ENCODE assay signal across 1 cellular context in the genomic region with DNA sequence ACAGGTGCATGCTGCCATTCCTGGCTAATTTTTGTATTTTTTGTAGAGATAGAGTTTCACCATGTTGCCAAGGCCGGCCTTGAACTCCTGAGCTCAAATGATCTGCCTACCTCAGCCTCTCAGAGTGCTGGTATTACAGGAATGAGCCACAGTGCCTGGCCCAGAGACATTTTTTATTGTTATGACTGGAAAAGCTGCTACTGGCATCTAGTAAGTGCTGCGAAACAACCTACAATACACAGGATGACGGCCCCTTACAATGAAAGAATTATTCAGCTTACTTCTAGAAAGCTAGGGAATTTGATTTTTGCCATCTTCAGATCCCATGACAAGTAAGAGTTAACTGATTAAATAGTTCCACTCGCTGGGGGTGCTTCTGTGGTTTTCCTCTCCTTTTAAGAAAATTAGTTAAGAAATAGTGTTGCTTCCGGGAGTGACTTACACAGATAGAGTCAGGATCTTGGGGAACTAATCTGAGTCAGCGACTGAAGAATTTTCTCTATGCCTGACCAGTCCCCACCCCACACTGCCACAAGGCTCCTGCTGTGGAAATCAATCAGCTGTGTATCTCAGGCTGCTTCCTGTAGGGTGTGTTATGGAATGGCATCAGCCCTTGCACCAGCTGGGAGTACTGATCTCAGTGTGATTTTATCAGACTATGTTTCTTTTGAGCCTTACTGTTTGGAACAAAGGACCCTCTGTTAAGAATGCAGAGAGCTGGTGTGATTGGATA.
TF ChIP-seq lines count a peak whose summit lies in the region.

No MANE protein-coding gene starts in this region.

TF ChIP-seq in K562, 482 proteins besides CTCF, POLR2A, EP300 and RAD21 (continued from another document and continues in another):
- TF ChIP-seq, protein P1, sequence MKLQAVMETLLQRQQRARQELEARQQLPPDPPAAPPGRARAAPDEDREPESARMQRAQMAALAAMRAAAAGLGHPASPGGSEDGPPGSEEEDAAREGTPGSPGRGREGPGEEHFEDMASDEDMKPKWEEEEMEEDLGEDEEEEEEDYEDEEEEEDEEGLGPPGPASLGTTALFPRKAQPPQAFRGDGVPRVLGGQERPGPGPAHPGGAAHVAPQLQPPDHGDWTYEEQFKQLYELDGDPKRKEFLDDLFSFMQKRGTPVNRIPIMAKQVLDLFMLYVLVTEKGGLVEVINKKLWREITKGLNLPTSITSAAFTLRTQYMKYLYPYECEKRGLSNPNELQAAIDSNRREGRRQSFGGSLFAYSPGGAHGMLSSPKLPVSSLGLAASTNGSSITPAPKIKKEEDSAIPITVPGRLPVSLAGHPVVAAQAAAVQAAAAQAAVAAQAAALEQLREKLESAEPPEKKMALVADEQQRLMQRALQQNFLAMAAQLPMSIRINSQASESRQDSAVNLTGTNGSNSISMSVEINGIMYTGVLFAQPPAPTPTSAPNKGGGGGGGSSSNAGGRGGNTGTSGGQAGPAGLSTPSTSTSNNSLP (IDR thresholded peaks at IDR 0.05; ENCODE audit: borderline replicate concordance, low read depth, low read length), result peak; percentile 78; the same call in 1 of the 2 replicates
- TF ChIP-seq HDAC2 (IDR thresholded peaks at IDR 0.05) (peak; percentile 58; the same call in 1 of the 2 replicates), NBN (IDR thresholded peaks at IDR 0.05; ENCODE audit: low read depth) (peak; percentile 26; the same call in 1 of the 2 replicates), MBD2 (IDR thresholded peaks at IDR 0.05; ENCODE audit: borderline replicate concordance, low read depth) (peak; percentile 69; the same call in 1 of the 2 replicates), NFE2 (IDR thresholded peaks at IDR 0.05; ENCODE audit: low read depth) (peak; percentile 32; the same call in 1 of the 2 replicates), CREB1 (IDR thresholded peaks at IDR 0.05) (no peak), CREB1 (CRISPR knock-in tag; IDR thresholded peaks at IDR 0.05) (peak; percentile 23; the same call in 1 of the 2 replicates), ARID1B (IDR thresholded peaks at IDR 0.05) (peak; percentile 89), ZNF24 (IDR thresholded peaks at IDR 0.05) (peak; percentile 39; the same call in 1 of the 2 replicates), XRCC4 (IDR thresholded peaks at IDR 0.05; ENCODE audit: extremely low read depth, insufficient read depth, insufficient read length) (no peak), CXXC5 (CRISPR knock-in tag; IDR thresholded peaks at IDR 0.05) (peak; percentile 33), ESRRB (CRISPR knock-in tag; IDR thresholded peaks at IDR 0.05; ENCODE audit: borderline replicate concordance) (no peak), NFRKB (IDR thresholded peaks at IDR 0.05; ENCODE audit: low read depth) (no peak), TEAD4 (IDR thresholded peaks at IDR 0.05; ENCODE audit: low read length) (peak; percentile 84), TEAD4 (CRISPR knock-in tag; IDR thresholded peaks at IDR 0.05; ENCODE audit: borderline replicate concordance) (no peak), EP400 (IDR thresholded peaks at IDR 0.05) (peak; percentile 34), TAL1 (IDR thresholded peaks at IDR 0.05) (peak; percentile 70), GTF2E2 (tag; IDR thresholded peaks at IDR 0.05) (0 out of 2 replicates have a peak, but pooled peaks have one; percentile 19), SMARCA4 (IDR thresholded peaks at IDR 0.05) (peak; percentile 86), SMAD3 (CRISPR knock-in tag; conservative IDR thresholded peaks at IDR 0.05) (0 out of 2 replicates have a peak, but pooled peaks have one; percentile 45), ETV5 (CRISPR knock-in tag; IDR thresholded peaks at IDR 0.05; ENCODE audit: low read depth) (peak; percentile 95), KDM2B (CRISPR knock-in tag; IDR thresholded peaks at IDR 0.05) (no peak), CREM (IDR thresholded peaks at IDR 0.05; ENCODE audit: low read depth) (peak; percentile 47; the same call in 1 of the 2 replicates), TAF7 (tag; IDR thresholded peaks at IDR 0.05) (no peak), DIDO1 (tag; IDR thresholded peaks at IDR 0.05; ENCODE audit: low read depth) (0 out of 2 replicates have a peak, but pooled peaks have one; percentile 18), ZEB2 (IDR thresholded peaks at IDR 0.05) (0 out of 2 replicates have a peak, but pooled peaks have one; percentile 28), MCM5 (IDR thresholded peaks at IDR 0.05; ENCODE audit: low read depth) (no peak), MYC (IDR thresholded peaks at IDR 0.05; ENCODE audit: low read depth, low read length) (peak; percentile 72), MYC (CRISPR knock-in tag; IDR thresholded peaks at IDR 0.05; ENCODE audit: borderline replicate concordance, low read depth) (no peak), CBFA2T2 (conservative IDR thresholded peaks at IDR 0.05) (peak; percentile 73), GATAD2B (IDR thresholded peaks at IDR 0.05; ENCODE audit: borderline replicate concordance) (0 out of 2 replicates have a peak, but pooled peaks have one; percentile 26), L3MBTL2 (IDR thresholded peaks at IDR 0.05) (peak; percentile 58; the same call in 1 of the 2 replicates)
- TF ChIP-seq, protein P2, sequence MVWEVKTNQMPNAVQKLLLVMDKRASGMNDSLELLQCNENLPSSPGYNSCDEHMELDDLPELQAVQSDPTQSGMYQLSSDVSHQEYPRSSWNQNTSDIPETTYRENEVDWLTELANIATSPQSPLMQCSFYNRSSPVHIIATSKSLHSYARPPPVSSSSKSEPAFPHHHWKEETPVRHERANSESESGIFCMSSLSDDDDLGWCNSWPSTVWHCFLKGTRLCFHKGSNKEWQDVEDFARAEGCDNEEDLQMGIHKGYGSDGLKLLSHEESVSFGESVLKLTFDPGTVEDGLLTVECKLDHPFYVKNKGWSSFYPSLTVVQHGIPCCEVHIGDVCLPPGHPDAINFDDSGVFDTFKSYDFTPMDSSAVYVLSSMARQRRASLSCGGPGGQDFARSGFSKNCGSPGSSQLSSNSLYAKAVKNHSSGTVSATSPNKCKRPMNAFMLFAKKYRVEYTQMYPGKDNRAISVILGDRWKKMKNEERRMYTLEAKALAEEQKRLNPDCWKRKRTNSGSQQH (CRISPR knock-in tag; IDR thresholded peaks at IDR 0.05), result 0 out of 2 replicates have a peak, but pooled peaks have one; percentile 30
- TF ChIP-seq, protein P3, sequence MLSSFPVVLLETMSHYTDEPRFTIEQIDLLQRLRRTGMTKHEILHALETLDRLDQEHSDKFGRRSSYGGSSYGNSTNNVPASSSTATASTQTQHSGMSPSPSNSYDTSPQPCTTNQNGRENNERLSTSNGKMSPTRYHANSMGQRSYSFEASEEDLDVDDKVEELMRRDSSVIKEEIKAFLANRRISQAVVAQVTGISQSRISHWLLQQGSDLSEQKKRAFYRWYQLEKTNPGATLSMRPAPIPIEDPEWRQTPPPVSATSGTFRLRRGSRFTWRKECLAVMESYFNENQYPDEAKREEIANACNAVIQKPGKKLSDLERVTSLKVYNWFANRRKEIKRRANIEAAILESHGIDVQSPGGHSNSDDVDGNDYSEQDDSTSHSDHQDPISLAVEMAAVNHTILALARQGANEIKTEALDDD (IDR thresholded peaks at IDR 0.05), result peak; percentile 99
- TF ChIP-seq, protein P4, sequence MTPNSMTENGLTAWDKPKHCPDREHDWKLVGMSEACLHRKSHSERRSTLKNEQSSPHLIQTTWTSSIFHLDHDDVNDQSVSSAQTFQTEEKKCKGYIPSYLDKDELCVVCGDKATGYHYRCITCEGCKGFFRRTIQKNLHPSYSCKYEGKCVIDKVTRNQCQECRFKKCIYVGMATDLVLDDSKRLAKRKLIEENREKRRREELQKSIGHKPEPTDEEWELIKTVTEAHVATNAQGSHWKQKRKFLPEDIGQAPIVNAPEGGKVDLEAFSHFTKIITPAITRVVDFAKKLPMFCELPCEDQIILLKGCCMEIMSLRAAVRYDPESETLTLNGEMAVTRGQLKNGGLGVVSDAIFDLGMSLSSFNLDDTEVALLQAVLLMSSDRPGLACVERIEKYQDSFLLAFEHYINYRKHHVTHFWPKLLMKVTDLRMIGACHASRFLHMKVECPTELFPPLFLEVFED (CRISPR knock-in tag; conservative IDR thresholded peaks at IDR 0.05), result 0 out of 2 replicates have a peak, but pooled peaks have one; percentile 48
- TF ChIP-seq, protein P5, sequence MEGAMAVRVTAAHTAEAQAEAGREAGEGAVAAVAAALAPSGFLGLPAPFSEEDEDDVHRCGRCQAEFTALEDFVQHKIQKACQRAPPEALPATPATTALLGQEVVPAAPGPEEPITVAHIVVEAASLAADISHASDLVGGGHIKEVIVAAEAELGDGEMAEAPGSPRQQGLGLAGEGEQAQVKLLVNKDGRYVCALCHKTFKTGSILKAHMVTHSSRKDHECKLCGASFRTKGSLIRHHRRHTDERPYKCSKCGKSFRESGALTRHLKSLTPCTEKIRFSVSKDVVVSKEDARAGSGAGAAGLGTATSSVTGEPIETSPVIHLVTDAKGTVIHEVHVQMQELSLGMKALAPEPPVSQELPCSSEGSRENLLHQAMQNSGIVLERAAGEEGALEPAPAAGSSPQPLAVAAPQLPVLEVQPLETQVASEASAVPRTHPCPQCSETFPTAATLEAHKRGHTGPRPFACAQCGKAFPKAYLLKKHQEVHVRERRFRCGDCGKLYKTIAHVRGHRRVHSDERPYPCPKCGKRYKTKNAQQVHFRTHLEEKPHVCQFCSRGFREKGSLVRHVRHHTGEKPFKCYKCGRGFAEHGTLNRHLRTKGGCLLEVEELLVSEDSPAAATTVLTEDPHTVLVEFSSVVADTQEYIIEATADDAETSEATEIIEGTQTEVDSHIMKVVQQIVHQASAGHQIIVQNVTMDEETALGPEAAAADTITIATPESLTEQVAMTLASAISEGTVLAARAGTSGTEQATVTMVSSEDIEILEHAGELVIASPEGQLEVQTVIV (CRISPR knock-in tag; IDR thresholded peaks at IDR 0.05; ENCODE audit: borderline replicate concordance), result no peak
- TF ChIP-seq, protein P6, sequence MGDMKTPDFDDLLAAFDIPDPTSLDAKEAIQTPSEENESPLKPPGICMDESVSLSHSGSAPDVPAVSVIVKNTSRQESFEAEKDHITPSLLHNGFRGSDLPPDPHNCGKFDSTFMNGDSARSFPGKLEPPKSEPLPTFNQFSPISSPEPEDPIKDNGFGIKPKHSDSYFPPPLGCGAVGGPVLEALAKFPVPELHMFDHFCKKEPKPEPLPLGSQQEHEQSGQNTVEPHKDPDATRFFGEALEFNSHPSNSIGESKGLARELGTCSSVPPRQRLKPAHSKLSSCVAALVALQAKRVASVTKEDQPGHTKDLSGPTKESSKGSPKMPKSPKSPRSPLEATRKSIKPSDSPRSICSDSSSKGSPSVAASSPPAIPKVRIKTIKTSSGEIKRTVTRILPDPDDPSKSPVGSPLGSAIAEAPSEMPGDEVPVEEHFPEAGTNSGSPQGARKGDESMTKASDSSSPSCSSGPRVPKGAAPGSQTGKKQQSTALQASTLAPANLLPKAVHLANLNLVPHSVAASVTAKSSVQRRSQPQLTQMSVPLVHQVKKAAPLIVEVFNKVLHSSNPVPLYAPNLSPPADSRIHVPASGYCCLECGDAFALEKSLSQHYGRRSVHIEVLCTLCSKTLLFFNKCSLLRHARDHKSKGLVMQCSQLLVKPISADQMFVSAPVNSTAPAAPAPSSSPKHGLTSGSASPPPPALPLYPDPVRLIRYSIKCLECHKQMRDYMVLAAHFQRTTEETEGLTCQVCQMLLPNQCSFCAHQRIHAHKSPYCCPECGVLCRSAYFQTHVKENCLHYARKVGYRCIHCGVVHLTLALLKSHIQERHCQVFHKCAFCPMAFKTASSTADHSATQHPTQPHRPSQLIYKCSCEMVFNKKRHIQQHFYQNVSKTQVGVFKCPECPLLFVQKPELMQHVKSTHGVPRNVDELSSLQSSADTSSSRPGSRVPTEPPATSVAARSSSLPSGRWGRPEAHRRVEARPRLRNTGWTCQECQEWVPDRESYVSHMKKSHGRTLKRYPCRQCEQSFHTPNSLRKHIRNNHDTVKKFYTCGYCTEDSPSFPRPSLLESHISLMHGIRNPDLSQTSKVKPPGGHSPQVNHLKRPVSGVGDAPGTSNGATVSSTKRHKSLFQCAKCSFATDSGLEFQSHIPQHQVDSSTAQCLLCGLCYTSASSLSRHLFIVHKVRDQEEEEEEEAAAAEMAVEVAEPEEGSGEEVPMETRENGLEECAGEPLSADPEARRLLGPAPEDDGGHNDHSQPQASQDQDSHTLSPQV (IDR thresholded peaks at IDR 0.05), result peak; percentile 65
- TF ChIP-seq, protein P7, sequence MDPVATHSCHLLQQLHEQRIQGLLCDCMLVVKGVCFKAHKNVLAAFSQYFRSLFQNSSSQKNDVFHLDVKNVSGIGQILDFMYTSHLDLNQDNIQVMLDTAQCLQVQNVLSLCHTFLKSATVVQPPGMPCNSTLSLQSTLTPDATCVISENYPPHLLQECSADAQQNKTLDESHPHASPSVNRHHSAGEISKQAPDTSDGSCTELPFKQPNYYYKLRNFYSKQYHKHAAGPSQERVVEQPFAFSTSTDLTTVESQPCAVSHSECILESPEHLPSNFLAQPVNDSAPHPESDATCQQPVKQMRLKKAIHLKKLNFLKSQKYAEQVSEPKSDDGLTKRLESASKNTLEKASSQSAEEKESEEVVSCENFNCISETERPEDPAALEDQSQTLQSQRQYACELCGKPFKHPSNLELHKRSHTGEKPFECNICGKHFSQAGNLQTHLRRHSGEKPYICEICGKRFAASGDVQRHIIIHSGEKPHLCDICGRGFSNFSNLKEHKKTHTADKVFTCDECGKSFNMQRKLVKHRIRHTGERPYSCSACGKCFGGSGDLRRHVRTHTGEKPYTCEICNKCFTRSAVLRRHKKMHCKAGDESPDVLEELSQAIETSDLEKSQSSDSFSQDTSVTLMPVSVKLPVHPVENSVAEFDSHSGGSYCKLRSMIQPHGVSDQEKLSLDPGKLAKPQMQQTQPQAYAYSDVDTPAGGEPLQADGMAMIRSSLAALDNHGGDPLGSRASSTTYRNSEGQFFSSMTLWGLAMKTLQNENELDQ (CRISPR knock-in tag; IDR thresholded peaks at IDR 0.05; ENCODE audit: borderline replicate concordance), result no peak
- TF ChIP-seq, protein P8, sequence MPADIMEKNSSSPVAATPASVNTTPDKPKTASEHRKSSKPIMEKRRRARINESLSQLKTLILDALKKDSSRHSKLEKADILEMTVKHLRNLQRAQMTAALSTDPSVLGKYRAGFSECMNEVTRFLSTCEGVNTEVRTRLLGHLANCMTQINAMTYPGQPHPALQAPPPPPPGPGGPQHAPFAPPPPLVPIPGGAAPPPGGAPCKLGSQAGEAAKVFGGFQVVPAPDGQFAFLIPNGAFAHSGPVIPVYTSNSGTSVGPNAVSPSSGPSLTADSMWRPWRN (IDR thresholded peaks at IDR 0.05; ENCODE audit: low read depth), result peak; percentile 69
- TF ChIP-seq, protein P9, sequence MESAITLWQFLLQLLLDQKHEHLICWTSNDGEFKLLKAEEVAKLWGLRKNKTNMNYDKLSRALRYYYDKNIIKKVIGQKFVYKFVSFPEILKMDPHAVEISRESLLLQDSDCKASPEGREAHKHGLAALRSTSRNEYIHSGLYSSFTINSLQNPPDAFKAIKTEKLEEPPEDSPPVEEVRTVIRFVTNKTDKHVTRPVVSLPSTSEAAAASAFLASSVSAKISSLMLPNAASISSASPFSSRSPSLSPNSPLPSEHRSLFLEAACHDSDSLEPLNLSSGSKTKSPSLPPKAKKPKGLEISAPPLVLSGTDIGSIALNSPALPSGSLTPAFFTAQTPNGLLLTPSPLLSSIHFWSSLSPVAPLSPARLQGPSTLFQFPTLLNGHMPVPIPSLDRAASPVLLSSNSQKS (CRISPR knock-in tag; IDR thresholded peaks at IDR 0.05), result no peak
- TF ChIP-seq, protein P10, sequence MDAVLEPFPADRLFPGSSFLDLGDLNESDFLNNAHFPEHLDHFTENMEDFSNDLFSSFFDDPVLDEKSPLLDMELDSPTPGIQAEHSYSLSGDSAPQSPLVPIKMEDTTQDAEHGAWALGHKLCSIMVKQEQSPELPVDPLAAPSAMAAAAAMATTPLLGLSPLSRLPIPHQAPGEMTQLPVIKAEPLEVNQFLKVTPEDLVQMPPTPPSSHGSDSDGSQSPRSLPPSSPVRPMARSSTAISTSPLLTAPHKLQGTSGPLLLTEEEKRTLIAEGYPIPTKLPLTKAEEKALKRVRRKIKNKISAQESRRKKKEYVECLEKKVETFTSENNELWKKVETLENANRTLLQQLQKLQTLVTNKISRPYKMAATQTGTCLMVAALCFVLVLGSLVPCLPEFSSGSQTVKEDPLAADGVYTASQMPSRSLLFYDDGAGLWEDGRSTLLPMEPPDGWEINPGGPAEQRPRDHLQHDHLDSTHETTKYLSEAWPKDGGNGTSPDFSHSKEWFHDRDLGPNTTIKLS (IDR thresholded peaks at IDR 0.05; ENCODE audit: borderline replicate concordance, low read depth), result peak; percentile 21; the same call in 1 of the 2 replicates
